In genomic region chr1:154433161-154433681, GRCh38 we compare ENCODE assay signal across 10 cellular contexts. TPM values are rescaled to one million over a fixed set of nuclear protein-coding genes. Genes with fewer than 3 reads are reported as not detected.
A peak's percentile ranks its signal among the peaks of the same experiment; 100 is the strongest.
DNase-seq lines count a peak whose midpoint lies in the region; ATAC-seq and TF ChIP-seq lines count a peak whose summit lies in the region.
"Had no signal": no experiment of that assay in that cellular context is flagged by ENCODE, and none has a peak within 500 bp of the region (broad histone marks: within the 10 kb centered on the region; RNA-seq: fewer than 3 reads in every experiment).

No MANE protein-coding gene starts in this region.

- H3K27ac Mint-ChIP-seq in activated T-cell treated with anti-CD3 and anti-CD28 coated beads, Interleukin-2, amount 50 U/mL, for 24 hours, result peak overlapping the region; percentile 91
- peak overlapping the region in 1 of 2 donors; percentile 76 for H3K27ac Mint-ChIP-seq in stimulated activated naive CD8-positive, alpha-beta T cell treated with anti-CD3 and anti-CD28 coated beads, Interleukin-15, amount 100 ng/mL, for 72 hours
- H3K27ac Mint-ChIP-seq in GM23338, result no peak overlapping the region

- no peaks in the 10 kb centered on the region for H3K9me3 Mint-ChIP-seq in activated T-cell treated with anti-CD3 and anti-CD28 coated beads, Interleukin-2, amount 50 U/mL, for 24 hours
- H3K9me3 Mint-ChIP-seq in stimulated activated naive CD8-positive, alpha-beta T cell treated with anti-CD3 and anti-CD28 coated beads, Interleukin-15, amount 100 ng/mL, for 72 hours, result no peaks in the 10 kb centered on the region
- no peaks in the 10 kb centered on the region for H3K9me3 Mint-ChIP-seq in GM23338

- H4K20me1 ChIP-seq in GM23338 (replicated peaks; ENCODE audit: insufficient read depth), result no peaks in the 10 kb centered on the region

- peak; percentile 55 for DNase-seq in activated CD8-positive, alpha-beta memory T cell treated with anti-CD3 and anti-CD28 coated beads, Interleukin-2, amount 50 U/mL, for 4 hours
- no peak for DNase-seq in activated CD8-positive, alpha-beta memory T cell treated with anti-CD3 and anti-CD28 coated beads for 24 hours
- peak; percentile 54 for DNase-seq in activated T-cell treated with anti-CD3 and anti-CD28 coated beads, Interleukin-2, amount 50 U/mL, for 24 hours
- DNase-seq in kidney tubule cell (ENCODE audit: low spot score) (peak; percentile 86), GM23338 (ENCODE audit: low spot score) (no peak), caudate nucleus (lab: John Stamatoyannopoulos, UW) (no peak)
- peak in 1 of 2 donors; percentile 34 for DNase-seq in stimulated activated naive CD8-positive, alpha-beta T cell treated with anti-CD3 and anti-CD28 coated beads, Interleukin-15, amount 100 ng/mL, for 72 hours
- DNase-seq: HCEC 1CT, MM.1S had no signal

- H3F3A ChIP-seq in GM23338 (replicated peaks; ENCODE audit: low read depth), result no peaks in the 10 kb centered on the region

- H3K27ac ChIP-seq in GM23338 (ENCODE audit: low read depth) (no peak overlapping the region), caudate nucleus (ENCODE audit: low read depth, low read length) (no peak overlapping the region)

- H3K36me3 ChIP-seq in GM23338 (ENCODE audit: insufficient read depth), result no peaks in the 10 kb centered on the region

- ATAC-seq in stimulated activated naive CD8-positive, alpha-beta T cell treated with anti-CD3 and anti-CD28 coated beads, Interleukin-15, amount 100 ng/mL, for 72 hours, result peak; percentile 47
- no peak for ATAC-seq in HG03442 (IDR thresholded peaks at IDR 0.05; ENCODE audit: unreplicated experiment)
- no peak for ATAC-seq in GM23338

- H3K4me3 ChIP-seq in GM23338, result no peak overlapping the region

- H3K27me3 Mint-ChIP-seq in activated T-cell treated with anti-CD3 and anti-CD28 coated beads, Interleukin-2, amount 50 U/mL, for 24 hours, result no peaks in the 10 kb centered on the region
- H3K27me3 Mint-ChIP-seq in stimulated activated naive CD8-positive, alpha-beta T cell treated with anti-CD3 and anti-CD28 coated beads, Interleukin-15, amount 100 ng/mL, for 72 hours, result no peaks in the 10 kb centered on the region
- peaks cover 7% of the 10 kb centered on the region for H3K27me3 Mint-ChIP-seq in GM23338 (ENCODE audit: insufficient read depth, low read depth, poor library complexity)

- no peaks in the 10 kb centered on the region for H3K27me3 ChIP-seq in GM23338 (ENCODE audit: insufficient read depth)

- no peak overlapping the region for H2AFZ ChIP-seq in GM23338

- no peak overlapping the region for H3K4me3 Mint-ChIP-seq in activated T-cell treated with anti-CD3 and anti-CD28 coated beads, Interleukin-2, amount 50 U/mL, for 24 hours
- H3K4me3 Mint-ChIP-seq in stimulated activated naive CD8-positive, alpha-beta T cell treated with anti-CD3 and anti-CD28 coated beads, Interleukin-15, amount 100 ng/mL, for 72 hours, result no peak overlapping the region
- no peak overlapping the region for H3K4me3 Mint-ChIP-seq in GM23338

- H3K9me2 ChIP-seq in GM23338 (ENCODE audit: insufficient read depth), result no peaks in the 10 kb centered on the region

- TF ChIP-seq CTCF in GM23338 (conservative IDR thresholded peaks at IDR 0.05; ENCODE audit: low read depth in 2 of 2), result no peak

- no peak overlapping the region for H3K4me2 ChIP-seq in GM23338

- no peaks in the 10 kb centered on the region for H3K79me2 ChIP-seq in GM23338 (replicated peaks; ENCODE audit: insufficient read depth)

- peaks cover 24% of the 10 kb centered on the region for H3K4me1 ChIP-seq in GM23338 (ENCODE audit: insufficient read depth)

- peaks cover 53% of the 10 kb centered on the region for H3K4me1 Mint-ChIP-seq in activated T-cell treated with anti-CD3 and anti-CD28 coated beads, Interleukin-2, amount 50 U/mL, for 24 hours (ENCODE audit: low read depth)
- peaks cover 51% of the 10 kb centered on the region for H3K4me1 Mint-ChIP-seq in stimulated activated naive CD8-positive, alpha-beta T cell treated with anti-CD3 and anti-CD28 coated beads, Interleukin-15, amount 100 ng/mL, for 72 hours
- peaks cover 26% of the 10 kb centered on the region for H3K4me1 Mint-ChIP-seq in GM23338

- H3K36me3 Mint-ChIP-seq in activated T-cell treated with anti-CD3 and anti-CD28 coated beads, Interleukin-2, amount 50 U/mL, for 24 hours (ENCODE audit: low read depth), result peaks cover 54% of the 10 kb centered on the region
- H3K36me3 Mint-ChIP-seq in GM23338 (ENCODE audit: low read depth), result no peaks in the 10 kb centered on the region

TF ChIP-seq in GM23338, 12 proteins besides CTCF, POLR2A, EP300 and RAD21 (continues in another document):
- TF ChIP-seq REST (IDR thresholded peaks at IDR 0.05; ENCODE audit: unreplicated experiment), result no peak
- TF ChIP-seq CREB1 (CRISPR knock-in tag; IDR thresholded peaks at IDR 0.05; ENCODE audit: low read depth), result no peak
- TF ChIP-seq EZH2 (IDR thresholded peaks at IDR 0.05; ENCODE audit: low read depth, unreplicated experiment), result no peak
- no peak for TF ChIP-seq ETS1 (IDR thresholded peaks at IDR 0.05)
- no peak for TF ChIP-seq JUNB (IDR thresholded peaks at IDR 0.05; ENCODE audit: unreplicated experiment)
- no peak for TF ChIP-seq ZNF114 (CRISPR knock-in tag; IDR thresholded peaks at IDR 0.05)

RNA-seq across cellular contexts. Expression of gene IL6R, which starts 28.1 kb away (rescaled TPM):
- total RNA-seq in GM23338 (2014; rRNA removed; shearing (Covaris generic)), result 3.2 and 13.8 TPM in 2 replicates
- 1.0 and 1.2 TPM in 2 replicates for polyA plus RNA-seq in GM23338 (2016; fragmentation: Nextera tagmentation; extraction: Ambion mirVana)

Comparison
In these comparisons a context has a peak if more than half of its experiments do, and no peak if none do; other contexts are left out.
1. DNase-seq: peak in activated CD8-positive, alpha-beta memory T cell treated with anti-CD3 and anti-CD28 coated beads, Interleukin-2, amount 50 U/mL, for 4 hours (single experiment), activated T-cell treated with anti-CD3 and anti-CD28 coated beads, Interleukin-2, amount 50 U/mL, for 24 hours (single experiment) and kidney tubule cell (single experiment); none in activated CD8-positive, alpha-beta memory T cell treated with anti-CD3 and anti-CD28 coated beads for 24 hours (single experiment), GM23338 (single experiment) and caudate nucleus (0 of 61).